ENCODE assay signal across 21 cellular contexts in the genomic region with DNA sequence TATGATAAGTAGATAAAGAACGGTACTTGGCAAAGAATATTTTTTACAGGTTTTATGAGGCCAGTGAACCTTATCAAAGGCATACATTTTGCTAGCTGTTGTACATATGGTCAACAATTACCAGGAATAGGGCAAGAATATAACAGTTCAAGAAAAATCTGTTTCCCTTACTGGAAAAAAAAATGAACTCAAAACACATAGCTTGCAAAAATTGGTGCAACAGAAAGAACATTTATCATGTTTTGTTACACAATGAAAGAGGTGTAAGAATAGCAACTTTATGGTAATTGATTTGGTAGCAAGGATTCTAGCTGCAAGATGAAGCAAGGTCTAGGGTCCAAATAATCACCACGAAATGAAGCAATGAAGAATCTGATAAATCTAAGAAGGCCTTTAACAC. TPM values are rescaled to one million over a fixed set of nuclear protein-coding genes. Genes with fewer than 3 reads are reported as not detected.
A peak's percentile ranks its signal among the peaks of the same experiment; 100 is the strongest.
DNase-seq lines count a peak whose midpoint lies in the region; ATAC-seq, FAIRE-seq and TF ChIP-seq lines count a peak whose summit lies in the region.
"Had no signal": no experiment of that assay in that cellular context is flagged by ENCODE, and none has a peak within 500 bp of the region (broad histone marks: within the 10 kb centered on the region; RNA-seq: fewer than 3 reads in every experiment).

No MANE protein-coding gene starts in this region.

- FAIRE-seq in HepG2 (lab: Jason Lieb, UNC), result no peak
- FAIRE-seq: G401.6, GM12892 had no signal

- H3K36me3 Mint-ChIP-seq in HFFc6 (ENCODE audit: low read depth) (peaks cover 27% of the 10 kb centered on the region), nephron progenitor cell (ENCODE audit: low read depth) (peaks cover 61% of the 10 kb centered on the region)
- peaks cover 27% of the 10 kb centered on the region for H3K36me3 Mint-ChIP-seq in activated naive CD8-positive, alpha-beta T cell treated with anti-CD3 and anti-CD28 coated beads, Interleukin-2, amount 50 U/mL, for 24 hours (ENCODE audit: low read depth)

- no peak overlapping the region for H3K4me2 ChIP-seq in HepG2 (ENCODE audit: low read depth, low read length)
- H3K4me2 ChIP-seq: BLaER1, GM23338 had no signal

- TF ChIP-seq POLR2A in HepG2 (IDR thresholded peaks at IDR 0.05; ENCODE audit: insufficient read depth in 1 of 2, low read depth in 2 of 2, low read length in 2 of 2), result no peak
- TF ChIP-seq POLR2A in right lobe of liver (IDR thresholded peaks at IDR 0.05), result no peak

- in situ Hi-C loops in HepG2 (cut with HindIII; ENCODE audit: extremely low pct_ligation_motif_present, low pct_unique_long_range_greater_than_20kb), result no loop called here
- in situ Hi-C loops in brain microvascular endothelial cell (cut with HindIII; ENCODE audit: low pct_ligation_motif_present, low sequenced_read_pairs), result no loop called here

- 98% methylated on average over 2 of the region's 2 CpGs for whole genome bisulfite sequencing in HepG2 (ENCODE audit: low lambda C conversion rate)
- 86% methylated on average over 2 of the region's 2 CpGs for WGBS in right lobe of liver (ENCODE audit: insufficient coverage, low coverage, low lambda C conversion rate, missing lambda C conversion rate)

- no peaks in the 10 kb centered on the region for H3K27me3 ChIP-seq in HepG2 (ENCODE audit: control insufficient read depth in 1 of 2, insufficient read depth in 2 of 2, low read length in 2 of 2)
- H3K27me3 ChIP-seq in right lobe of liver, result no peaks in the 10 kb centered on the region
- no peaks in the 10 kb centered on the region for H3K27me3 ChIP-seq in brain microvascular endothelial cell (replicated peaks)
- no peaks in the 10 kb centered on the region for H3K27me3 ChIP-seq in effector memory CD4-positive, alpha-beta T cell (replicated peaks; ENCODE audit: control insufficient read depth, insufficient read depth, low read length, poor library complexity, severe bottlenecking)
- H3K27me3 ChIP-seq: BLaER1 had no signal

- no peaks in the 10 kb centered on the region for H4K20me1 ChIP-seq in HepG2 (ENCODE audit: insufficient read depth, low read length)
- H4K20me1 ChIP-seq: BLaER1 had no signal

- TF ChIP-seq CTCF in HepG2 (CRISPR knock-in tag; IDR thresholded peaks at IDR 0.05), result no peak
- TF ChIP-seq CTCF in right lobe of liver (IDR thresholded peaks at IDR 0.05), result no peak
- TF ChIP-seq CTCF in HFFc6 (IDR thresholded peaks at IDR 0.05), result no peak
- no peak for TF ChIP-seq CTCF in brain microvascular endothelial cell (IDR thresholded peaks at IDR 0.05; ENCODE audit: low read depth, low read length, missing control alignments)
- TF ChIP-seq CTCF in nephron progenitor cell (IDR thresholded peaks at IDR 0.05), result no peak

- H3K9ac ChIP-seq in HepG2 (ENCODE audit: insufficient read depth, low read depth, low read length), result no peak overlapping the region
- H3K9ac ChIP-seq: BLaER1 had no signal

- BruUV-seq in HepG2 (replicated peaks; lab: Mats Ljungman, UMichigan), result no TSS peak

- no peak overlapping the region for H3K4me3 ChIP-seq in HepG2 (replicated peaks in 1 of 3; ENCODE audit: insufficient read depth in 1 of 3, low read depth in 2 of 3, low read length in 3 of 3)
- H3K4me3 ChIP-seq in right lobe of liver, result no peak overlapping the region
- no peak overlapping the region for H3K4me3 ChIP-seq in brain microvascular endothelial cell (ENCODE audit: low read depth, low read length)
- no peak overlapping the region for H3K4me3 ChIP-seq in effector memory CD4-positive, alpha-beta T cell (ENCODE audit: insufficient read depth, low read depth, low read length, poor library complexity, severe bottlenecking)
- H3K4me3 ChIP-seq: BLaER1, GM23338, HAP-1 had no signal

- no peaks in the 10 kb centered on the region for H3K79me2 ChIP-seq in HepG2 (ENCODE audit: insufficient read depth, low read length)

- H3K27ac ChIP-seq in HepG2 (ENCODE audit: extremely low read length, insufficient read depth, low read length) (no peak overlapping the region), right lobe of liver (no peak overlapping the region), brain microvascular endothelial cell (peak overlapping the region; percentile 28)
- no peak overlapping the region for H3K27ac ChIP-seq in effector memory CD4-positive, alpha-beta T cell (ENCODE audit: insufficient read depth, low read length, poor library complexity, severe bottlenecking)
- H3K27ac ChIP-seq: BLaER1, C4-2B had no signal

- no peak for TF ChIP-seq RAD21 in HepG2 (CRISPR knock-in tag; IDR thresholded peaks at IDR 0.05)

- DNase-seq in HepG2 (ENCODE audit: low spot score), result no peak
- DNase-seq in right lobe of liver, result no peak
- DNase-seq in HFFc6, result no peak
- no peak for DNase-seq in brain microvascular endothelial cell
- DNase-seq in nephron progenitor cell, result no peak
- no peak for DNase-seq in effector memory CD4-positive, alpha-beta T cell
- no peak for DNase-seq in activated naive CD8-positive, alpha-beta T cell treated with anti-CD3 and anti-CD28 coated beads, Interleukin-2, amount 50 U/mL, for 24 hours
- DNase-seq: 8988T; Caco-2; CD4-positive, CD25-positive, alpha-beta regulatory T cell; CD8-positive, alpha-beta T cell; DMS153; DND-41 had no signal

- TF ChIP-seq EP300 in HepG2 (IDR thresholded peaks at IDR 0.05; ENCODE audit: low read depth in 2 of 2, low read length in 2 of 2), result no peak
- no peak for TF ChIP-seq EP300 in HepG2 (CRISPR knock-in tag; IDR thresholded peaks at IDR 0.05; ENCODE audit: borderline replicate concordance)

- H2AFZ ChIP-seq in HepG2 (ENCODE audit: low read length), result no peak overlapping the region
- H2AFZ ChIP-seq: GM23338 had no signal

- H3K4me1 ChIP-seq in HepG2 (ENCODE audit: insufficient read depth, low read length) (no peaks in the 10 kb centered on the region), right lobe of liver (no peaks in the 10 kb centered on the region)
- no peaks in the 10 kb centered on the region for H3K4me1 ChIP-seq in effector memory CD4-positive, alpha-beta T cell (ENCODE audit: control insufficient read depth, insufficient read depth, low read length, poor library complexity, severe bottlenecking)
- H3K4me1 ChIP-seq: BLaER1, Caco-2, HAP-1 had no signal

- ATAC-seq in HepG2 (no peak), right lobe of liver (no peak), HG02588 (IDR thresholded peaks at IDR 0.05; ENCODE audit: unreplicated experiment) (no peak)
- no peak for ATAC-seq in activated naive CD8-positive, alpha-beta T cell treated with anti-CD3 and anti-CD28 coated beads, Interleukin-2, amount 50 U/mL, for 24 hours
- ATAC-seq: CD8-positive, alpha-beta T cell; GM23338 had no signal

- H3K36me3 ChIP-seq in HepG2 (replicated peaks in 1 of 2; ENCODE audit: control insufficient read depth in 1 of 2, insufficient read depth in 2 of 2, low read length in 2 of 2) (peaks cover 13 to 62% of the 10 kb centered on the region in 2 experiments), right lobe of liver (peaks cover 0 to 27% (median 4%) of the 10 kb centered on the region in 4 donors), brain microvascular endothelial cell (replicated peaks) (peaks cover 3% of the 10 kb centered on the region)
- H3K36me3 ChIP-seq in effector memory CD4-positive, alpha-beta T cell (ENCODE audit: control insufficient read depth, insufficient read depth, low read length), result peaks cover 12% of the 10 kb centered on the region

- H3K27me3 Mint-ChIP-seq in HFFc6 (ENCODE audit: insufficient read depth) (peaks cover 2% of the 10 kb centered on the region; the same call in 1 of the 2 replicates), nephron progenitor cell (ENCODE audit: low read depth, poor library complexity) (no peaks in the 10 kb centered on the region)
- no peaks in the 10 kb centered on the region for H3K27me3 Mint-ChIP-seq in activated naive CD8-positive, alpha-beta T cell treated with anti-CD3 and anti-CD28 coated beads, Interleukin-2, amount 50 U/mL, for 24 hours
- H3K27me3 Mint-ChIP-seq: B cell; CD4-positive, CD25-positive, alpha-beta regulatory T cell had no signal

- H3K4me3 Mint-ChIP-seq in HFFc6, result no peak overlapping the region
- no peak overlapping the region for H3K4me3 Mint-ChIP-seq in nephron progenitor cell
- no peak overlapping the region for H3K4me3 Mint-ChIP-seq in activated naive CD8-positive, alpha-beta T cell treated with anti-CD3 and anti-CD28 coated beads, Interleukin-2, amount 50 U/mL, for 24 hours
- H3K4me3 Mint-ChIP-seq: B cell; CD4-positive, CD25-positive, alpha-beta regulatory T cell; CD8-positive, alpha-beta T cell; GM23338 had no signal

- POLR2A ChIA-PET in HepG2 (lab: Yijun Ruan, JAX), result no interaction called here

- CTCF ChIA-PET in HepG2 (lab: Yijun Ruan, JAX; ENCODE audit: low intra/inter-chr PET ratio, low total read pairs), result no interaction called here

- intact Hi-C loops in HepG2 (cut with micrococcal nuclease; ENCODE audit: unreplicated experiment) (no loop called here), right lobe of liver (cut with DNase I) (no loop called here)

- H3K9me3 ChIP-seq in HepG2 (ENCODE audit: low read length) (no peaks in the 10 kb centered on the region), right lobe of liver (no peaks in the 10 kb centered on the region)
- H3K9me3 ChIP-seq in effector memory CD4-positive, alpha-beta T cell (ENCODE audit: control insufficient read depth, low read length), result no peaks in the 10 kb centered on the region
- H3K9me3 ChIP-seq: BLaER1, Caco-2, HAP-1 had no signal

- H3K4me1 Mint-ChIP-seq in HFFc6 (ENCODE audit: low read depth) (peaks cover 44% of the 10 kb centered on the region), nephron progenitor cell (no peaks in the 10 kb centered on the region)
- no peaks in the 10 kb centered on the region for H3K4me1 Mint-ChIP-seq in activated naive CD8-positive, alpha-beta T cell treated with anti-CD3 and anti-CD28 coated beads, Interleukin-2, amount 50 U/mL, for 24 hours
- H3K4me1 Mint-ChIP-seq: B cell, GM23338 had no signal

- no peaks in the 10 kb centered on the region for H3K9me3 Mint-ChIP-seq in HFFc6
- H3K9me3 Mint-ChIP-seq in nephron progenitor cell, result no peaks in the 10 kb centered on the region
- no peaks in the 10 kb centered on the region for H3K9me3 Mint-ChIP-seq in activated naive CD8-positive, alpha-beta T cell treated with anti-CD3 and anti-CD28 coated beads, Interleukin-2, amount 50 U/mL, for 24 hours
- H3K9me3 Mint-ChIP-seq: CD4-positive, CD25-positive, alpha-beta regulatory T cell; CD8-positive, alpha-beta T cell; GM23338 had no signal

- H3K27ac Mint-ChIP-seq in HFFc6 (peak overlapping the region; percentile 57), nephron progenitor cell (peak overlapping the region; percentile 39)
- H3K27ac Mint-ChIP-seq in activated naive CD8-positive, alpha-beta T cell treated with anti-CD3 and anti-CD28 coated beads, Interleukin-2, amount 50 U/mL, for 24 hours, result no peak overlapping the region
- H3K27ac Mint-ChIP-seq: B cell; CD4-positive, CD25-positive, alpha-beta regulatory T cell; CD8-positive, alpha-beta T cell; GM23338 had no signal

RNA-seq across cellular contexts. Expression of gene TTC21B, which starts 41.6 kb away (rescaled TPM):
- 63.0 and 67.1 TPM in 2 replicates for total RNA-seq in HepG2 (2016; rRNA removed; fragmentation: Illumina TruSeq; extraction: Trizol)
- total RNA-seq in HepG2 (2016; cell fraction: cytosol; rRNA removed; fragmentation: Illumina TruSeq; extraction: Trizol; ENCODE audit: low read depth), result 9.8 and 11.3 TPM in 2 replicates
- total RNA-seq in HepG2 (2016; cell fraction: insoluble cytoplasmic fraction; rRNA removed; fragmentation: Illumina TruSeq; extraction: Trizol), result 65.1 and 67.5 TPM in 2 replicates
- 13.3 and 17.1 TPM in 2 replicates for total RNA-seq in HepG2 (2016; cell fraction: membrane; rRNA removed; fragmentation: Illumina TruSeq; extraction: Trizol)
- total RNA-seq in HepG2 (2016; cell fraction: nucleus; rRNA removed; fragmentation: Illumina TruSeq; extraction: Trizol), result 163 and 169 TPM in 2 replicates
- 38.0 and 39.1 TPM in 2 replicates for polyA plus RNA-seq in HepG2 (2011; rRNA removed)
- 12.5 and 17.8 TPM in 2 replicates for polyA plus RNA-seq in HepG2 (2011; cell fraction: cytosol; rRNA removed)
- polyA plus RNA-seq in HepG2 (2011; cell fraction: nucleus; rRNA removed), result 80.7 and 97.9 TPM in 2 replicates
- 25.2 and 35.3 TPM in 2 replicates for polyA plus RNA-seq in HepG2 (2012)
- polyA plus RNA-seq in HepG2 (2016; cell fraction: cytosol; fragmentation: Illumina TruSeq; extraction: Trizol; ENCODE audit: low read depth), result 1.3 and 1.8 TPM in 2 replicates
- 31.1 and 32.4 TPM in 2 replicates for polyA plus RNA-seq in HepG2 (2016; cell fraction: insoluble cytoplasmic fraction; fragmentation: Illumina TruSeq; extraction: Trizol; ENCODE audit: low read depth)
- 3.7 TPM in 2 replicates for polyA plus RNA-seq in HepG2 (2016; cell fraction: membrane; fragmentation: Illumina TruSeq; extraction: Trizol; ENCODE audit: low read depth)
- polyA plus RNA-seq in HepG2 (2016; cell fraction: nucleus; fragmentation: Illumina TruSeq; extraction: Trizol; ENCODE audit: insufficient read depth, low read depth), result 95.6 and 102 TPM in 2 replicates
- 6.0 and 33.9 TPM in 2 replicates for polyA minus RNA-seq in HepG2 (2011; rRNA and poly(A)+ RNA removed; ENCODE audit: low replicate concordance)
- polyA minus RNA-seq in HepG2 (2011; cell fraction: cytosol; rRNA and poly(A)+ RNA removed), result 24.3 and 27.9 TPM in 2 replicates
- 383 and 385 TPM in 2 replicates for polyA minus RNA-seq in HepG2 (2011; cell fraction: nucleus; rRNA and poly(A)+ RNA removed)
- total RNA-seq in right lobe of liver, result 1 to 10 TPM; 4.7 to 8.9 (median 7.2) TPM
- total RNA-seq in HFFc6 (2021; fragmentation: NEBNext Ultra II Directional; extraction: Animal tissue kit (Norgen Biotek cat#: 25700)), result 10 to 100 TPM in 4 of 6 experiments, 1 to 10 TPM in 2; 9.4 to 13.0 (median 10.2) TPM
